ENCODE assay signal across 8 cellular contexts in genomic region chr1:19081218-19081893, GRCh38.
DNase-seq lines count a peak whose midpoint lies in the region; ATAC-seq and TF ChIP-seq lines count a peak whose summit lies in the region.

No MANE protein-coding gene starts in this region.

- CTCF ChIA-PET in RWPE1 (lab: Yijun Ruan, JAX), result no interaction called here

- peak overlapping the region; percentile 67 for H3K27ac ChIP-seq in RWPE1

- ATAC-seq in HG02763 (IDR thresholded peaks at IDR 0.05; ENCODE audit: unreplicated experiment) (no peak), GM19455 (IDR thresholded peaks at IDR 0.05; ENCODE audit: unreplicated experiment) (no peak)

- H3K4me3 ChIP-seq in fibroblast of mammary gland (ENCODE audit: control insufficient read depth, low read depth, low read length), result no peak overlapping the region

- POLR2A ChIA-PET in RWPE1 (lab: Yijun Ruan, JAX; ENCODE audit: low non-redundant PET), result no interaction called here

- no peak for TF ChIP-seq CTCF in RWPE1 (conservative IDR thresholded peaks at IDR 0.05; ENCODE audit: low read depth)
- no peak for TF ChIP-seq CTCF in fibroblast of mammary gland (conservative IDR thresholded peaks at IDR 0.05; ENCODE audit: control insufficient read depth, insufficient read depth, low read depth, low read length)

- DNase-seq in Daoy (ENCODE audit: low read depth) (peak; percentile 46), RWPE1 (ENCODE audit: low spot score) (no peak), fibroblast of mammary gland (ENCODE audit: low read depth) (peak; percentile 80), pulmonary artery endothelial cell (ENCODE audit: low read depth, low spot score) (peak; percentile 26), hepatic stellate cell (ENCODE audit: low spot score) (no peak), pons (ENCODE audit: low spot score) (no peak)

Comparison
In these comparisons a context has a peak if more than half of its experiments do, and no peak if none do; other contexts are left out.
1. DNase-seq: peak in Daoy (single experiment), fibroblast of mammary gland (single experiment) and pulmonary artery endothelial cell (single experiment); none in RWPE1 (single experiment), hepatic stellate cell (single experiment) and pons (single experiment).